ENCODE assay signal across 21 cellular contexts in the genomic region with DNA sequence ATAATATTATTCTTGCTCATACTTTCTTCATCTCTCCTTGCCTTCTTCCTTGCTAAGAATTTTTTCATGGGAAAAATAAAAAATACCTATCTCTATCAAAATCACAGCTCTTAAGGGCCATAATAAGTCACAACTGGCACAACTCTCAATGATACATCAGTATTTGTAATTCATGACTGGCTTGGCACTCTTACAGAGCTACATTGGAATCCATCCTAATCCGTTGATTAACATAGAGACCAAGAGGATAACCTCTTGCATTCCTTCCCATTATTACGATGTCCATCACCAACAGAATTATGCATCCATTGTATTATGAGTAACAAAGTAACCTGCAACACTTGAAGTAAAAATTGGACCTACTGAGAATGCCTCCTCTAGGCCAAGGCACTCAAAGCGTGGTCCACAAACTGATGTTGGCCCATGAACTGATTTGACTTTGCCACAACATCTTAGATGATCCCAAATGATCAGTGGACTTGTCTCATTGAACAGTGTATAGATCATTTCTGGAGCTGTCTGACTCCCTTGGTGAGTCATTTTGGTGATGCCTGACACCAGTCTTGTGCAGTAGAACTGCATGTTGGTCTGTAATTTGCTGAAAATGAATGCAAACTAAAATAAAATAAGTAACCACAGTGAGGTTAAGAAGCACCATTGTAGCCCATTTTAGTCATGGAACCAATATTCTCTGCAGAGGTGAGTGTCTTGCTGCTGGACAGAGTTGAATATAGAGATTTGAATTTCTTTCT.
"Had no signal": no experiment of that assay in that cellular context is flagged by ENCODE, and none has a peak within 500 bp of the region (broad histone marks: within the 10 kb centered on the region; RNA-seq: fewer than 3 reads in every experiment).

No MANE protein-coding gene starts in this region.

- DNase-seq: activated CD4-positive, alpha-beta T cell treated with anti-CD3 and anti-CD28 coated beads, Interleukin-2, amount 50 U/mL, for 1 hour; activated CD4-positive, CD25-positive, alpha-beta regulatory T cell treated with anti-CD3 and anti-CD28 coated beads, Interleukin-2, amount 50 U/mL, for 72 hours; activated CD8-positive, alpha-beta T cell treated with anti-CD3 and anti-CD28 coated beads for 36 hours; activated effector memory CD4-positive, alpha-beta T cell treated with Interleukin-2 at 50 U/mL for 16 hours; activated naive CD4-positive, alpha-beta T cell treated with Interleukin-2 at 50 U/mL for 16 hours; activated naive CD8-positive, alpha-beta T cell treated with anti-CD3 and anti-CD28 coated beads for 36 hours; activated T-cell treated with anti-CD3 and anti-CD28 coated beads, Interleukin-2, amount 50 U/mL, for 48 hours; adrenal gland; central memory CD4-positive, alpha-beta T cell; left lung; lower lobe of right lung; mesenchymal stem cell; naive thymus-derived CD8-positive, alpha-beta T cell; nucleus accumbens; psoas muscle; right cardiac atrium; spleen; stimulated activated naive CD4-positive, alpha-beta T cell treated with Interleukin-2 at 50 U/mL for 16 hours; T-helper 17 cell; T1000 had no signal

- H3K27ac Mint-ChIP-seq: activated CD8-positive, alpha-beta T cell treated with anti-CD3 and anti-CD28 coated beads for 36 hours; activated naive CD8-positive, alpha-beta T cell treated with anti-CD3 and anti-CD28 coated beads for 36 hours; T-helper 17 cell had no signal

- H3K9me3 Mint-ChIP-seq: activated CD8-positive, alpha-beta T cell treated with anti-CD3 and anti-CD28 coated beads for 36 hours; activated naive CD8-positive, alpha-beta T cell treated with anti-CD3 and anti-CD28 coated beads for 36 hours; neural crest cell had no signal

- H3K36me3 Mint-ChIP-seq: activated naive CD8-positive, alpha-beta T cell treated with anti-CD3 and anti-CD28 coated beads for 36 hours; naive thymus-derived CD8-positive, alpha-beta T cell had no signal

- ATAC-seq: activated CD8-positive, alpha-beta T cell treated with anti-CD3 and anti-CD28 coated beads for 36 hours; left lung; lower lobe of right lung; naive thymus-derived CD8-positive, alpha-beta T cell; psoas muscle; right cardiac atrium; T-helper 17 cell had no signal

- H3K4me3 Mint-ChIP-seq: activated CD8-positive, alpha-beta T cell treated with anti-CD3 and anti-CD28 coated beads for 36 hours; activated naive CD8-positive, alpha-beta T cell treated with anti-CD3 and anti-CD28 coated beads for 36 hours; naive thymus-derived CD8-positive, alpha-beta T cell; neural crest cell; T-helper 17 cell had no signal
